ENCODE assay signal across 8 cellular contexts in genomic region chr6:35240838-35241801, GRCh38. TPM values are rescaled to one million over a fixed set of nuclear protein-coding genes. Genes with fewer than 3 reads are reported as not detected.
DNase-seq lines count a peak whose midpoint lies in the region; ATAC-seq and TF ChIP-seq lines count a peak whose summit lies in the region.

No MANE protein-coding gene starts in this region.

- H3K9me3 ChIP-seq in liver (ENCODE audit: control insufficient read depth in 4 of 4, low read length in 3 of 4): no peaks in the 10 kb centered on the region

- ATAC-seq in HG02571 (IDR thresholded peaks at IDR 0.05; ENCODE audit: unreplicated experiment): no peak

- TF ChIP-seq CTCF in GM20000 (IDR thresholded peaks at IDR 0.05; ENCODE audit: extremely low read depth, missing control alignments) (peak; percentile 91), chondrocyte (IDR thresholded peaks at IDR 0.05) (peak; percentile 98), liver (IDR thresholded peaks at IDR 0.05; ENCODE audit: low read depth, low read length, missing input control) (peak; percentile 98)

- no peak overlapping the region for H3K4me3 ChIP-seq in liver (ENCODE audit: low read depth in 1 of 3, low read length in 3 of 3)

- no peak overlapping the region for H3K4me3 Mint-ChIP-seq in chondrocyte (ENCODE audit: unreplicated experiment)

- H3K27me3 Mint-ChIP-seq in chondrocyte (ENCODE audit: low read depth): no peaks in the 10 kb centered on the region

- no peak overlapping the region for H3K9ac ChIP-seq in liver (ENCODE audit: low read depth in 1 of 2, low read length in 2 of 2)

- peak; percentile 99 to 100 for TF ChIP-seq RAD21 in liver (IDR thresholded peaks at IDR 0.05)

- H3K36me3 ChIP-seq in liver (ENCODE audit: control insufficient read depth in 4 of 4, insufficient read depth in 3 of 4, low read depth in 1 of 4, low read length in 3 of 4): no peaks in the 10 kb centered on the region

- peaks cover 30% of the 10 kb centered on the region for H3K4me1 Mint-ChIP-seq in chondrocyte (ENCODE audit: low read depth)

- no peaks in the 10 kb centered on the region for H3K9me3 Mint-ChIP-seq in chondrocyte (ENCODE audit: low read depth)

- H3K27ac ChIP-seq in liver (ENCODE audit: low read depth in 1 of 2, low read length in 2 of 2): no peak overlapping the region

- no peaks in the 10 kb centered on the region for H3K27me3 ChIP-seq in liver (ENCODE audit: control insufficient read depth in 4 of 4, insufficient read depth in 4 of 4, low read length in 3 of 4)

- no peaks in the 10 kb centered on the region for H3K4me1 ChIP-seq in liver (ENCODE audit: control insufficient read depth in 4 of 4, insufficient read depth in 4 of 4, low read length in 3 of 4)

- H3K27ac Mint-ChIP-seq in chondrocyte (ENCODE audit: unreplicated experiment): no peak overlapping the region

- WGBS in liver: 44% methylated on average over 12 of the region's 12 CpGs

- peaks cover 32% of the 10 kb centered on the region for H3K36me3 Mint-ChIP-seq in chondrocyte (ENCODE audit: low read depth)

- DNase-seq in AML-193 (lab: John Stamatoyannopoulos, UW) (peak; percentile 45 to 61), GM20000 (ENCODE audit: low spot score) (peak; percentile 82), NCI-H2227 (lab: John Stamatoyannopoulos, UW; ENCODE audit: unreplicated experiment) (peak; percentile 84), chondrocyte (ENCODE audit: low spot score) (no peak)
- DNase-seq in activated CD4-positive, alpha-beta T cell treated with anti-CD3 and anti-CD28 coated beads for 4 hours: peak; percentile 58 to 76
- DNase-seq in stimulated activated CD4-positive, alpha-beta T cell treated with anti-CD3 and anti-CD28 coated beads, TNF-alpha, amount 100 ng/mL, for 24 hours (ENCODE audit: low read depth in 3 of 3): peak; percentile 40 to 70 (median 56)

TF ChIP-seq in liver, 16 proteins besides CTCF, POLR2A, EP300 and RAD21:
- TF ChIP-seq TAF1 (conservative IDR thresholded peaks at IDR 0.05) (no peak), HNF4A (conservative IDR thresholded peaks at IDR 0.05) (peak in 1 of 2 donors; percentile 28), REST (IDR thresholded peaks at IDR 0.05) (no peak), HNF4G (IDR thresholded peaks at IDR 0.05) (no peak)

RNA-seq across cellular contexts. Expression of gene ZNF76, which starts 18.4 kb away (rescaled TPM):
- 20.3 to 28.3 TPM (median 22.1 TPM) in 3 replicates for total RNA-seq in chondrocyte
- 10 to 100 TPM; 10.6 to 18.4 TPM for total RNA-seq in liver
- 10 to 100 TPM; 11.5 to 13.3 TPM for polyA plus RNA-seq in liver

RNA-seq across cellular contexts. Expression of gene SCUBE3, which starts 27.4 kb away (rescaled TPM):
- total RNA-seq in chondrocyte (32.7 to 96.6 TPM (median 93.0 TPM) in 3 replicates), liver (under 1 TPM; 0.08 to 0.09 TPM)
- polyA plus RNA-seq in liver: under 1 TPM; 0.03 to 0.06 TPM

RNA-seq across cellular contexts. Expression of gene DEF6, which starts 56.5 kb away (rescaled TPM):
- 0.82 to 1.1 TPM (median 0.82 TPM) in 3 replicates for total RNA-seq in chondrocyte
- total RNA-seq in liver: 1 to 10 TPM; 3.3 to 6.3 TPM
- 1 to 10 TPM; 1.0 to 1.6 TPM for polyA plus RNA-seq in liver

Comparison
In these comparisons a context has a peak if more than half of its experiments do, and no peak if none do; other contexts are left out.
1. RNA of gene SCUBE3, which starts 27.4 kb away (total RNA-seq): 32.7 to 96.6 TPM in chondrocyte; 0.08 to 0.09 TPM in liver; every median in the first group is over 10 times any median in the second.
2. Peak in every context shown above with its lines, with median percentiles within 50 percentile points of each other: CTCF ChIP-seq.